In genomic region chr9:3920586-3921582, GRCh38 we compare ENCODE assay signal across 1 cellular context.
TF ChIP-seq lines count a peak whose summit lies in the region.

No MANE protein-coding gene starts in this region.

TF ChIP-seq in HepG2, 621 proteins besides CTCF, POLR2A, EP300 and RAD21 (continued from another document and continues in another):
- TF ChIP-seq, protein P1, sequence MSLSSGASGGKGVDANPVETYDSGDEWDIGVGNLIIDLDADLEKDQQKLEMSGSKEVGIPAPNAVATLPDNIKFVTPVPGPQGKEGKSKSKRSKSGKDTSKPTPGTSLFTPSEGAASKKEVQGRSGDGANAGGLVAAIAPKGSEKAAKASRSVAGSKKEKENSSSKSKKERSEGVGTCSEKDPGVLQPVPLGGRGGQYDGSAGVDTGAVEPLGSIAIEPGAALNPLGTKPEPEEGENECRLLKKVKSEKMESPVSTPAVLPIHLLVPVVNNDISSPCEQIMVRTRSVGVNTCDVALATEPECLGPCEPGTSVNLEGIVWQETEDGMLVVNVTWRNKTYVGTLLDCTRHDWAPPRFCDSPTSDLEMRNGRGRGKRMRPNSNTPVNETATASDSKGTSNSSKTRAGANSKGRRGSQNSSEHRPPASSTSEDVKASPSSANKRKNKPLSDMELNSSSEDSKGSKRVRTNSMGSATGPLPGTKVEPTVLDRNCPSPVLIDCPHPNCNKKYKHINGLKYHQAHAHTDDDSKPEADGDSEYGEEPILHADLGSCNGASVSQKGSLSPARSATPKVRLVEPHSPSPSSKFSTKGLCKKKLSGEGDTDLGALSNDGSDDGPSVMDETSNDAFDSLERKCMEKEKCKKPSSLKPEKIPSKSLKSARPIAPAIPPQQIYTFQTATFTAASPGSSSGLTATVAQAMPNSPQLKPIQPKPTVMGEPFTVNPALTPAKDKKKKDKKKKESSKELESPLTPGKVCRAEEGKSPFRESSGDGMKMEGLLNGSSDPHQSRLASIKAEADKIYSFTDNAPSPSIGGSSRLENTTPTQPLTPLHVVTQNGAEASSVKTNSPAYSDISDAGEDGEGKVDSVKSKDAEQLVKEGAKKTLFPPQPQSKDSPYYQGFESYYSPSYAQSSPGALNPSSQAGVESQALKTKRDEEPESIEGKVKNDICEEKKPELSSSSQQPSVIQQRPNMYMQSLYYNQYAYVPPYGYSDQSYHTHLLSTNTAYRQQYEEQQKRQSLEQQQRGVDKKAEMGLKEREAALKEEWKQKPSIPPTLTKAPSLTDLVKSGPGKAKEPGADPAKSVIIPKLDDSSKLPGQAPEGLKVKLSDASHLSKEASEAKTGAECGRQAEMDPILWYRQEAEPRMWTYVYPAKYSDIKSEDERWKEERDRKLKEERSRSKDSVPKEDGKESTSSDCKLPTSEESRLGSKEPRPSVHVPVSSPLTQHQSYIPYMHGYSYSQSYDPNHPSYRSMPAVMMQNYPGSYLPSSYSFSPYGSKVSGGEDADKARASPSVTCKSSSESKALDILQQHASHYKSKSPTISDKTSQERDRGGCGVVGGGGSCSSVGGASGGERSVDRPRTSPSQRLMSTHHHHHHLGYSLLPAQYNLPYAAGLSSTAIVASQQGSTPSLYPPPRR (CRISPR knock-in tag; IDR thresholded peaks at IDR 0.05; ENCODE audit: borderline replicate concordance), result 0 out of 2 replicates have a peak, but pooled peaks have one; percentile 44
- TF ChIP-seq THYN1 (CRISPR knock-in tag; IDR thresholded peaks at IDR 0.05; ENCODE audit: borderline replicate concordance, low read depth), result no peak
- no peak for TF ChIP-seq ZNF136 (CRISPR knock-in tag; IDR thresholded peaks at IDR 0.05; ENCODE audit: low read depth)
- TF ChIP-seq XBP1 (CRISPR knock-in tag; IDR thresholded peaks at IDR 0.05), result no peak
- no peak for TF ChIP-seq ADNP (CRISPR knock-in tag; IDR thresholded peaks at IDR 0.05)
- TF ChIP-seq RXRB (CRISPR knock-in tag; IDR thresholded peaks at IDR 0.05; ENCODE audit: borderline replicate concordance), result peak; percentile 46; the same call in 1 of the 2 replicates
- TF ChIP-seq, protein P2, sequence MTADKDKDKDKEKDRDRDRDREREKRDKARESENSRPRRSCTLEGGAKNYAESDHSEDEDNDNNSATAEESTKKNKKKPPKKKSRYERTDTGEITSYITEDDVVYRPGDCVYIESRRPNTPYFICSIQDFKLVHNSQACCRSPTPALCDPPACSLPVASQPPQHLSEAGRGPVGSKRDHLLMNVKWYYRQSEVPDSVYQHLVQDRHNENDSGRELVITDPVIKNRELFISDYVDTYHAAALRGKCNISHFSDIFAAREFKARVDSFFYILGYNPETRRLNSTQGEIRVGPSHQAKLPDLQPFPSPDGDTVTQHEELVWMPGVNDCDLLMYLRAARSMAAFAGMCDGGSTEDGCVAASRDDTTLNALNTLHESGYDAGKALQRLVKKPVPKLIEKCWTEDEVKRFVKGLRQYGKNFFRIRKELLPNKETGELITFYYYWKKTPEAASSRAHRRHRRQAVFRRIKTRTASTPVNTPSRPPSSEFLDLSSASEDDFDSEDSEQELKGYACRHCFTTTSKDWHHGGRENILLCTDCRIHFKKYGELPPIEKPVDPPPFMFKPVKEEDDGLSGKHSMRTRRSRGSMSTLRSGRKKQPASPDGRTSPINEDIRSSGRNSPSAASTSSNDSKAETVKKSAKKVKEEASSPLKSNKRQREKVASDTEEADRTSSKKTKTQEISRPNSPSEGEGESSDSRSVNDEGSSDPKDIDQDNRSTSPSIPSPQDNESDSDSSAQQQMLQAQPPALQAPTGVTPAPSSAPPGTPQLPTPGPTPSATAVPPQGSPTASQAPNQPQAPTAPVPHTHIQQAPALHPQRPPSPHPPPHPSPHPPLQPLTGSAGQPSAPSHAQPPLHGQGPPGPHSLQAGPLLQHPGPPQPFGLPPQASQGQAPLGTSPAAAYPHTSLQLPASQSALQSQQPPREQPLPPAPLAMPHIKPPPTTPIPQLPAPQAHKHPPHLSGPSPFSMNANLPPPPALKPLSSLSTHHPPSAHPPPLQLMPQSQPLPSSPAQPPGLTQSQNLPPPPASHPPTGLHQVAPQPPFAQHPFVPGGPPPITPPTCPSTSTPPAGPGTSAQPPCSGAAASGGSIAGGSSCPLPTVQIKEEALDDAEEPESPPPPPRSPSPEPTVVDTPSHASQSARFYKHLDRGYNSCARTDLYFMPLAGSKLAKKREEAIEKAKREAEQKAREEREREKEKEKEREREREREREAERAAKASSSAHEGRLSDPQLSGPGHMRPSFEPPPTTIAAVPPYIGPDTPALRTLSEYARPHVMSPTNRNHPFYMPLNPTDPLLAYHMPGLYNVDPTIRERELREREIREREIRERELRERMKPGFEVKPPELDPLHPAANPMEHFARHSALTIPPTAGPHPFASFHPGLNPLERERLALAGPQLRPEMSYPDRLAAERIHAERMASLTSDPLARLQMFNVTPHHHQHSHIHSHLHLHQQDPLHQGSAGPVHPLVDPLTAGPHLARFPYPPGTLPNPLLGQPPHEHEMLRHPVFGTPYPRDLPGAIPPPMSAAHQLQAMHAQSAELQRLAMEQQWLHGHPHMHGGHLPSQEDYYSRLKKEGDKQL (CRISPR knock-in tag; IDR thresholded peaks at IDR 0.05; ENCODE audit: low read depth), result 0 out of 2 replicates have a peak, but pooled peaks have one; percentile 12
- TF ChIP-seq MAZ (IDR thresholded peaks at IDR 0.05; ENCODE audit: borderline replicate concordance, low read depth, low read length), result no peak
- TF ChIP-seq MAZ (CRISPR knock-in tag; IDR thresholded peaks at IDR 0.05; ENCODE audit: low read depth), result no peak
- TF ChIP-seq ZNF678 (CRISPR knock-in tag; IDR thresholded peaks at IDR 0.05), result no peak
- TF ChIP-seq NRL (CRISPR knock-in tag; IDR thresholded peaks at IDR 0.05; ENCODE audit: borderline replicate concordance), result no peak
- TF ChIP-seq, protein P3, sequence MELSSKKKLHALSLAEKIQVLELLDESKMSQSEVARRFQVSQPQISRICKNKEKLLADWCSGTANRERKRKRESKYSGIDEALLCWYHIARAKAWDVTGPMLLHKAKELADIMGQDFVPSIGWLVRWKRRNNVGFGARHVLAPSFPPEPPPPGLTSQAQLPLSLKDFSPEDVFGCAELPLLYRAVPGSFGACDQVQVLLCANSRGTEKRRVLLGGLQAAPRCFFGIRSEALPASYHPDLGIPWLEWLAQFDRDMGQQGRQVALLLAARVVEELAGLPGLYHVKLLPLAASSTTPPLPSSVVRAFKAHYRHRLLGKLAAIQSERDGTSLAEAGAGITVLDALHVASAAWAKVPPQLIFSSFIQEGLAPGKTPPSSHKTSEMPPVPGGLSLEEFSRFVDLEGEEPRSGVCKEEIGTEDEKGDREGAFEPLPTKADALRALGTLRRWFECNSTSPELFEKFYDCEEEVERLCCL (CRISPR knock-in tag; IDR thresholded peaks at IDR 0.05; ENCODE audit: borderline replicate concordance), result no peak
- no peak for TF ChIP-seq ZSCAN9 (CRISPR knock-in tag; IDR thresholded peaks at IDR 0.05; ENCODE audit: borderline replicate concordance)
- peak; percentile 22; the same call in 1 of the 2 replicates for TF ChIP-seq NR2F6 (IDR thresholded peaks at IDR 0.05)
- no peak; the same call in 1 of the 2 replicates for TF ChIP-seq NR2F6 (CRISPR knock-in tag; IDR thresholded peaks at IDR 0.05)
- TF ChIP-seq, protein P4, sequence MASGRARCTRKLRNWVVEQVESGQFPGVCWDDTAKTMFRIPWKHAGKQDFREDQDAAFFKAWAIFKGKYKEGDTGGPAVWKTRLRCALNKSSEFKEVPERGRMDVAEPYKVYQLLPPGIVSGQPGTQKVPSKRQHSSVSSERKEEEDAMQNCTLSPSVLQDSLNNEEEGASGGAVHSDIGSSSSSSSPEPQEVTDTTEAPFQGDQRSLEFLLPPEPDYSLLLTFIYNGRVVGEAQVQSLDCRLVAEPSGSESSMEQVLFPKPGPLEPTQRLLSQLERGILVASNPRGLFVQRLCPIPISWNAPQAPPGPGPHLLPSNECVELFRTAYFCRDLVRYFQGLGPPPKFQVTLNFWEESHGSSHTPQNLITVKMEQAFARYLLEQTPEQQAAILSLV (CRISPR knock-in tag; IDR thresholded peaks at IDR 0.05; ENCODE audit: borderline replicate concordance), result no peak
- no peak for TF ChIP-seq ZNF263 (CRISPR knock-in tag; IDR thresholded peaks at IDR 0.05)
- no peak for TF ChIP-seq JDP2 (CRISPR knock-in tag; IDR thresholded peaks at IDR 0.05; ENCODE audit: borderline replicate concordance)
- TF ChIP-seq, protein P5, sequence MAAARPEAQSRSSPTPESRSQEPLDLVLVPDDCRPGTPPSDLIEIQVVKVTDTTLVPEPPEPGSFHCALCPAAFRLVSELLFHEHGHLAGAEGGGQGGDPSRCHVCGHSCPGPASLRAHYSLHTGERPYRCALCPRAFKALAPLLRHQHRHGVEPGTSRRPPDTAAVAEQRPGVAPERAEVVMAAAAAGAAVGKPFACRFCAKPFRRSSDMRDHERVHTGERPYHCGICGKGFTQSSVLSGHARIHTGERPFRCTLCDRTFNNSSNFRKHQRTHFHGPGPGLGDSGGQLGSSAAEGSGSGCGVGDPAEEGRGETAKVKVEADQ (CRISPR knock-in tag; IDR thresholded peaks at IDR 0.05; ENCODE audit: borderline replicate concordance), result no peak
- TF ChIP-seq ZNF569 (CRISPR knock-in tag; IDR thresholded peaks at IDR 0.05; ENCODE audit: borderline replicate concordance), result no peak
- no peak for TF ChIP-seq CBX2 (IDR thresholded peaks at IDR 0.05; ENCODE audit: low read depth, low read length)
- no peak for TF ChIP-seq CBX2 (CRISPR knock-in tag; IDR thresholded peaks at IDR 0.05; ENCODE audit: low read depth)
- no peak for TF ChIP-seq ZFP41 (CRISPR knock-in tag; IDR thresholded peaks at IDR 0.05; ENCODE audit: borderline replicate concordance)
- TF ChIP-seq ZNF3 (CRISPR knock-in tag; IDR thresholded peaks at IDR 0.05), result no peak
- TF ChIP-seq ZNF737 (CRISPR knock-in tag; IDR thresholded peaks at IDR 0.05; ENCODE audit: borderline replicate concordance), result no peak
- TF ChIP-seq FOXA1 (IDR thresholded peaks at IDR 0.05), result peak; percentile 81
- peak; percentile 82 for TF ChIP-seq FOXA1 (CRISPR knock-in tag; IDR thresholded peaks at IDR 0.05)
- TF ChIP-seq ZNF660 (CRISPR knock-in tag; IDR thresholded peaks at IDR 0.05; ENCODE audit: borderline replicate concordance, low read depth), result no peak
- no peak for TF ChIP-seq ZNF331 (CRISPR knock-in tag; IDR thresholded peaks at IDR 0.05)
- no peak for TF ChIP-seq TRAFD1 (CRISPR knock-in tag; IDR thresholded peaks at IDR 0.05; ENCODE audit: borderline replicate concordance)
- TF ChIP-seq ZUFSP (CRISPR knock-in tag; IDR thresholded peaks at IDR 0.05; ENCODE audit: borderline replicate concordance), result no peak
- no peak for TF ChIP-seq ZNF724P (CRISPR knock-in tag; IDR thresholded peaks at IDR 0.05; ENCODE audit: borderline replicate concordance)
- peak; percentile 71; the same call in 1 of the 2 replicates for TF ChIP-seq MEF2D (CRISPR knock-in tag; IDR thresholded peaks at IDR 0.05)
- TF ChIP-seq SMYD3 (CRISPR knock-in tag; IDR thresholded peaks at IDR 0.05), result no peak
- TF ChIP-seq, protein P6, sequence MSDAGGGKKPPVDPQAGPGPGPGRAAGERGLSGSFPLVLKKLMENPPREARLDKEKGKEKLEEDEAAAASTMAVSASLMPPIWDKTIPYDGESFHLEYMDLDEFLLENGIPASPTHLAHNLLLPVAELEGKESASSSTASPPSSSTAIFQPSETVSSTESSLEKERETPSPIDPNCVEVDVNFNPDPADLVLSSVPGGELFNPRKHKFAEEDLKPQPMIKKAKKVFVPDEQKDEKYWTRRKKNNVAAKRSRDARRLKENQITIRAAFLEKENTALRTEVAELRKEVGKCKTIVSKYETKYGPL (CRISPR knock-in tag; IDR thresholded peaks at IDR 0.05), result no peak
- TF ChIP-seq ATF7 (IDR thresholded peaks at IDR 0.05), result no peak
- TF ChIP-seq ATF7 (CRISPR knock-in tag; IDR thresholded peaks at IDR 0.05), result no peak
- TF ChIP-seq TCF12 (IDR thresholded peaks at IDR 0.05), result no peak
- no peak for TF ChIP-seq TCF12 (CRISPR knock-in tag; IDR thresholded peaks at IDR 0.05)
- no peak for TF ChIP-seq NFE2L1 (CRISPR knock-in tag; IDR thresholded peaks at IDR 0.05; ENCODE audit: borderline replicate concordance)
- TF ChIP-seq, protein P7, sequence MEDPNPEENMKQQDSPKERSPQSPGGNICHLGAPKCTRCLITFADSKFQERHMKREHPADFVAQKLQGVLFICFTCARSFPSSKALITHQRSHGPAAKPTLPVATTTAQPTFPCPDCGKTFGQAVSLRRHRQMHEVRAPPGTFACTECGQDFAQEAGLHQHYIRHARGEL (CRISPR knock-in tag; IDR thresholded peaks at IDR 0.05), result no peak
- TF ChIP-seq GATAD2A (CRISPR knock-in tag; IDR thresholded peaks at IDR 0.05), result peak; percentile 72
- no peak for TF ChIP-seq NPAS2 (CRISPR knock-in tag; IDR thresholded peaks at IDR 0.05; ENCODE audit: borderline replicate concordance)
- TF ChIP-seq, protein P8, sequence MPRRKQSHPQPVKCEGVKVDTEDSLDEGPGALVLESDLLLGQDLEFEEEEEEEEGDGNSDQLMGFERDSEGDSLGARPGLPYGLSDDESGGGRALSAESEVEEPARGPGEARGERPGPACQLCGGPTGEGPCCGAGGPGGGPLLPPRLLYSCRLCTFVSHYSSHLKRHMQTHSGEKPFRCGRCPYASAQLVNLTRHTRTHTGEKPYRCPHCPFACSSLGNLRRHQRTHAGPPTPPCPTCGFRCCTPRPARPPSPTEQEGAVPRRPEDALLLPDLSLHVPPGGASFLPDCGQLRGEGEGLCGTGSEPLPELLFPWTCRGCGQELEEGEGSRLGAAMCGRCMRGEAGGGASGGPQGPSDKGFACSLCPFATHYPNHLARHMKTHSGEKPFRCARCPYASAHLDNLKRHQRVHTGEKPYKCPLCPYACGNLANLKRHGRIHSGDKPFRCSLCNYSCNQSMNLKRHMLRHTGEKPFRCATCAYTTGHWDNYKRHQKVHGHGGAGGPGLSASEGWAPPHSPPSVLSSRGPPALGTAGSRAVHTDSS (CRISPR knock-in tag; conservative IDR thresholded peaks at IDR 0.05), result no peak
- TF ChIP-seq ZNF34 (CRISPR knock-in tag; IDR thresholded peaks at IDR 0.05; ENCODE audit: borderline replicate concordance), result no peak
